8 cellular contexts compared by ENCODE assay signal in genomic region chr9:131677445-131678180, GRCh38.
A peak's percentile ranks its signal among the peaks of the same experiment; 100 is the strongest.
DNase-seq lines count a peak whose midpoint lies in the region; ATAC-seq, FAIRE-seq and TF ChIP-seq lines count a peak whose summit lies in the region.

No MANE protein-coding gene starts in this region.

- peak in 3 of 5 donors; percentile 46 to 48 (median 46) for DNase-seq in CD4-positive, alpha-beta memory T cell
- DNase-seq in RPMI8226: peak; percentile 74
- DNase-seq in natural killer cell: no peak
- no peak for DNase-seq in posterior vena cava (ENCODE audit: low spot score)
- no peak for DNase-seq in C1 segment of cervical spinal cord (lab: John Stamatoyannopoulos, UW)
- DNase-seq in DMS79 treated with DMSO at 0.1 percent for 48 hours (lab: John Stamatoyannopoulos, UW): no peak

- no peaks in the 10 kb centered on the region for H3K27me3 Mint-ChIP-seq in CD4-positive, alpha-beta memory T cell
- no peaks in the 10 kb centered on the region for H3K27me3 Mint-ChIP-seq in natural killer cell (ENCODE audit: low read depth in 2 of 2)

- H3K27ac Mint-ChIP-seq in CD4-positive, alpha-beta memory T cell: peak overlapping the region; percentile 94 to 100 (median 98)
- peak overlapping the region; percentile 99 to 100 for H3K27ac Mint-ChIP-seq in natural killer cell

- H3K9me3 Mint-ChIP-seq in CD4-positive, alpha-beta memory T cell: peaks cover 0 to 2% (median 0%) of the 10 kb centered on the region in 8 donors
- H3K9me3 Mint-ChIP-seq in natural killer cell: no peaks in the 10 kb centered on the region

- FAIRE-seq in endometrium (lab: Jason Lieb, UNC): peak; percentile 90

- H3K4me3 Mint-ChIP-seq in CD4-positive, alpha-beta memory T cell: peak overlapping the region; percentile 82 to 94 (median 92)
- peak overlapping the region; percentile 86 for H3K4me3 Mint-ChIP-seq in natural killer cell

- H3K9me3 ChIP-seq in CD4-positive, alpha-beta memory T cell (ENCODE audit: control insufficient read depth in 1 of 2, low read length in 2 of 2): no peaks in the 10 kb centered on the region

- intact Hi-C loops in CD4-positive, alpha-beta memory T cell (cut with micrococcal nuclease): loop anchor here (1.0 to 10.0 kb wide), 7 partner anchors 9 to 423 kb away; partner anchors contain the start of gene POMT1
- intact Hi-C loops in natural killer cell (cut with micrococcal nuclease): loop anchor here (1.0 to 5.0 kb wide), 6 partner anchors 9 to 85 kb away; no protein-coding TSS in a partner anchor
- intact Hi-C loops in posterior vena cava (cut with DNase I): loop anchor here in 1 of 2 donors (10.0 kb wide), 1 partner anchor 63 kb away; no protein-coding TSS in a partner anchor

- no peaks in the 10 kb centered on the region for H3K36me3 ChIP-seq in CD4-positive, alpha-beta memory T cell (ENCODE audit: insufficient read depth, low read length)

- peaks cover 81% of the 10 kb centered on the region for H3K4me1 ChIP-seq in CD4-positive, alpha-beta memory T cell (ENCODE audit: insufficient read depth, low read length)

- H3K36me3 Mint-ChIP-seq in CD4-positive, alpha-beta memory T cell: peaks cover 0 to 14% of the 10 kb centered on the region in 2 donors
- H3K36me3 Mint-ChIP-seq in natural killer cell: no peaks in the 10 kb centered on the region

- H3K27me3 ChIP-seq in CD4-positive, alpha-beta memory T cell (ENCODE audit: insufficient read depth, low read length): no peaks in the 10 kb centered on the region

- POLR2A ChIA-PET in CD4-positive, alpha-beta memory T cell (lab: Charles Lee; ENCODE audit: partially characterized antibody): interaction anchor here (0.7 to 21.5 kb wide), 28 partner anchors 13 to 993 kb away, joined by 3 to 692 read pairs (median 5); partner anchors contain the start of genes GTF3C4, RAPGEF1 and SETX

- peak overlapping the region; percentile 79 for H3K27ac ChIP-seq in CD4-positive, alpha-beta memory T cell (ENCODE audit: low read depth, low read length)

- CTCF ChIA-PET in CD4-positive, alpha-beta memory T cell (lab: Charles Lee; ENCODE audit: partially characterized antibody): interaction anchor here (0.8 to 8.2 kb wide), 23 partner anchors 10 to 92 kb away, joined by 3 to 80 read pairs (median 6); partner anchors contain the start of gene RAPGEF1

- peak overlapping the region; percentile 30 for H3K4me3 ChIP-seq in CD4-positive, alpha-beta memory T cell (ENCODE audit: low read length in 2 of 2)

- peaks cover 75 to 100% (median 89%) of the 10 kb centered on the region in 4 donors for H3K4me1 Mint-ChIP-seq in CD4-positive, alpha-beta memory T cell
- H3K4me1 Mint-ChIP-seq in natural killer cell: peaks cover 85 to 93% of the 10 kb centered on the region in 2 donors

- TF ChIP-seq CTCF in natural killer cell (IDR thresholded peaks at IDR 0.05): no peak

- ATAC-seq in GM21619 (IDR thresholded peaks at IDR 0.05; ENCODE audit: unreplicated experiment) (peak; percentile 31), natural killer cell (peak; percentile 15 to 48 (median 26))

Comparison
In these comparisons a context has a peak if more than half of its experiments do, and no peak if none do; other contexts are left out.
1. DNase-seq: peak in CD4-positive, alpha-beta memory T cell (3 of 5) and RPMI8226 (single experiment); none in natural killer cell (single experiment), posterior vena cava (single experiment), C1 segment of cervical spinal cord (0 of 14) and DMS79 treated with DMSO at 0.1 percent for 48 hours (single experiment).